In the genomic region with DNA sequence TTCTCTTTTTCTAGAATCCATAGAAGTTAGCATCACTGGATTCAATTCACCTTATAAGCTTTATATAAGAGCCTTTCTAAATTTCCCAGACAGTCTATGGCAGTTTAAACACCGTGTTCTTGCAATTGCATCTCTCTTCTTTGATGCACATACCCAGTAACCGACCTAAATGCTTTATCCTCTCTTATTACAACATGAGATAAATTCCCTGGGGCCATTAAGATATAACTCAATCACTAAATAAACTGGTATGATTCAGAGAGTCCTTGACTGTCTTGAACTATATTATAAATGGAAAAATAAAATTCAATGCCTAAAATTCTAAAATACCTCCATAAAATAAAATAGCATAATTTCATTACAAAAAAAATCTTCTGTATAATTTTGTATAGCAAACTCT, we compare ENCODE assay signal across 25 cellular contexts.
DNase-seq lines count a peak whose midpoint lies in the region; ATAC-seq and TF ChIP-seq lines count a peak whose summit lies in the region.
"Had no signal": no experiment of that assay in that cellular context is flagged by ENCODE, and none has a peak within 500 bp of the region (broad histone marks: within the 10 kb centered on the region; RNA-seq: fewer than 3 reads in every experiment).

No MANE protein-coding gene starts in this region.

- H3F3A ChIP-seq in SK-N-SH (replicated peaks; ENCODE audit: insufficient read depth) (no peaks in the 10 kb centered on the region), neural progenitor cell (ENCODE audit: low read depth) (no peaks in the 10 kb centered on the region)

- no peak for DNase-seq in SK-N-SH
- peak; percentile 59 for DNase-seq in NCI-H226
- peak; percentile 8 for DNase-seq in RPMI7951 (ENCODE audit: low read depth)
- no peak for DNase-seq in neural progenitor cell (ENCODE audit: low spot score)
- DNase-seq in right atrium auricular region (ENCODE audit: low spot score): no peak
- DNase-seq in T-helper 9 cell: no peak
- DNase-seq: 8988T; ACHN; AML-193; BE2C; CD4-positive, alpha-beta T cell; CD8-positive, alpha-beta memory T cell; DMS 273 treated with DMSO at 0.1 percent for 48 hours; DMS79; EL; GDM1; GOT3; HFFc6 had no signal

- no peaks in the 10 kb centered on the region for H4K20me1 ChIP-seq in SK-N-SH (ENCODE audit: insufficient read depth)
- no peaks in the 10 kb centered on the region for H4K20me1 ChIP-seq in neural progenitor cell (ENCODE audit: low read depth)
- H4K20me1 ChIP-seq: BLaER1 treated with 17β-estradiol and CSF1 and Interleukin-3, amounts not matched to agents 10 nM and 100 nM had no signal

- H3K27me3 ChIP-seq in SK-N-SH (ENCODE audit: insufficient read depth) (no peaks in the 10 kb centered on the region), neural progenitor cell (no peaks in the 10 kb centered on the region), right atrium auricular region (no peaks in the 10 kb centered on the region)
- H3K27me3 ChIP-seq: BE2C; BLaER1 treated with 17β-estradiol and CSF1 and Interleukin-3, amounts not matched to agents 10 nM and 100 nM had no signal

- no peaks in the 10 kb centered on the region for H3K9me3 ChIP-seq in SK-N-SH
- peaks cover 5% of the 10 kb centered on the region for H3K9me3 ChIP-seq in neural progenitor cell (ENCODE audit: low read depth)
- H3K9me3 ChIP-seq in right atrium auricular region: peaks cover 5 to 20% of the 10 kb centered on the region in 2 donors
- H3K9me3 ChIP-seq: BE2C, HAP-1 had no signal

- H3K36me3 Mint-ChIP-seq in neural progenitor cell: no peaks in the 10 kb centered on the region
- H3K36me3 Mint-ChIP-seq: CD14-positive monocyte; CD8-positive, alpha-beta memory T cell had no signal

- peaks cover 28% of the 10 kb centered on the region for H3K4me1 Mint-ChIP-seq in neural progenitor cell
- H3K4me1 Mint-ChIP-seq: CD14-positive monocyte; CD8-positive, alpha-beta memory T cell had no signal

- peaks cover 13% of the 10 kb centered on the region for H3K9me3 Mint-ChIP-seq in neural progenitor cell
- H3K9me3 Mint-ChIP-seq: CD4-positive, alpha-beta T cell had no signal

- H2AFZ ChIP-seq in SK-N-SH (ENCODE audit: low read depth): no peak overlapping the region
- no peak overlapping the region for H2AFZ ChIP-seq in neural progenitor cell (replicated peaks)

- ATAC-seq in SK-N-SH treated with all-trans-retinoic acid at 6 μM for 48 hours (no peak), HG03457 (IDR thresholded peaks at IDR 0.05; ENCODE audit: unreplicated experiment) (no peak)
- ATAC-seq: A549, GM12878 had no signal

- no peaks in the 10 kb centered on the region for H3K36me3 ChIP-seq in SK-N-SH (replicated peaks in 1 of 2; ENCODE audit: control insufficient read depth in 1 of 2, insufficient read depth in 2 of 2, low read length in 1 of 2)
- no peaks in the 10 kb centered on the region for H3K36me3 ChIP-seq in neural progenitor cell
- H3K36me3 ChIP-seq in right atrium auricular region: no peaks in the 10 kb centered on the region
- H3K36me3 ChIP-seq: BE2C; BLaER1 treated with 17β-estradiol and CSF1 and Interleukin-3, amounts not matched to agents 10 nM and 100 nM; HAP-1 had no signal

- no peaks in the 10 kb centered on the region for H3K27me3 Mint-ChIP-seq in neural progenitor cell (ENCODE audit: insufficient read depth, low read depth)

- H3K4me2 ChIP-seq in SK-N-SH (no peak overlapping the region), neural progenitor cell (no peak overlapping the region)
- H3K4me2 ChIP-seq: A549; BLaER1 treated with 17β-estradiol and CSF1 and Interleukin-3, amounts not matched to agents 10 nM and 100 nM had no signal

- H3K4me3 ChIP-seq in SK-N-SH (ENCODE audit: low read depth in 2 of 2, low read length in 1 of 2) (no peak overlapping the region), neural progenitor cell (no peak overlapping the region), right atrium auricular region (no peak overlapping the region)
- H3K4me3 ChIP-seq: A549; BLaER1 treated with 17β-estradiol and CSF1 and Interleukin-3, amounts not matched to agents 10 nM and 100 nM; GM12878; HAP-1 had no signal

- no peak for TF ChIP-seq RAD21 in SK-N-SH (IDR thresholded peaks at IDR 0.05; ENCODE audit: low read length)

- TF ChIP-seq EP300 in SK-N-SH (IDR thresholded peaks at IDR 0.05; ENCODE audit: borderline replicate concordance in 1 of 2, low read depth in 1 of 2, low read length in 1 of 2): no peak

- TF ChIP-seq CTCF in SK-N-SH (IDR thresholded peaks at IDR 0.05) (no peak), neural progenitor cell (IDR thresholded peaks at IDR 0.05) (no peak), right atrium auricular region (IDR thresholded peaks at IDR 0.05) (no peak)

- WGBS in SK-N-SH (ENCODE audit: low lambda C conversion rate): 15% methylated on average over 2 of the region's 2 CpGs

- no peak overlapping the region for H3K4me3 Mint-ChIP-seq in neural progenitor cell
- H3K4me3 Mint-ChIP-seq: CD14-positive monocyte; CD4-positive, alpha-beta T cell; CD8-positive, alpha-beta memory T cell; HFFc6 had no signal

- CTCF ChIA-PET in SK-N-SH (lab: Yijun Ruan, JAX): no interaction called here

- peaks cover 0 to 9% of the 10 kb centered on the region in 2 experiments; a peak in 2 of 4 replicates for H3K4me1 ChIP-seq in SK-N-SH (ENCODE audit: control insufficient read depth in 1 of 2, insufficient read depth in 2 of 2, low read depth in 1 of 2, low read length in 1 of 2)
- H3K4me1 ChIP-seq in neural progenitor cell: peaks cover 21% of the 10 kb centered on the region
- H3K4me1 ChIP-seq in right atrium auricular region: no peaks in the 10 kb centered on the region
- H3K4me1 ChIP-seq: HAP-1 had no signal

- no peaks in the 10 kb centered on the region for H3K9me2 ChIP-seq in SK-N-SH

- H3K27ac ChIP-seq in SK-N-SH (ENCODE audit: low read depth in 2 of 2, low read length in 1 of 2): no peak overlapping the region
- H3K27ac ChIP-seq in neural progenitor cell: no peak overlapping the region
- no peak overlapping the region for H3K27ac ChIP-seq in right atrium auricular region
- H3K27ac ChIP-seq: A549; BLaER1 treated with 17β-estradiol and CSF1 and Interleukin-3, amounts not matched to agents 10 nM and 100 nM had no signal

- POLR2A ChIA-PET in SK-N-SH (lab: Yijun Ruan, JAX): no interaction called here

- H3K27ac Mint-ChIP-seq in neural progenitor cell: peak overlapping the region; percentile 65
- H3K27ac Mint-ChIP-seq: CD14-positive monocyte; CD4-positive, alpha-beta T cell; CD8-positive, alpha-beta memory T cell; HFFc6 had no signal

- H3K79me2 ChIP-seq in SK-N-SH (ENCODE audit: insufficient read depth) (no peaks in the 10 kb centered on the region), neural progenitor cell (ENCODE audit: low read depth) (no peaks in the 10 kb centered on the region)

- no peak overlapping the region for H3K9ac ChIP-seq in SK-N-SH
- H3K9ac ChIP-seq in neural progenitor cell: no peak overlapping the region
- H3K9ac ChIP-seq: BLaER1 treated with 17β-estradiol and CSF1 and Interleukin-3, amounts not matched to agents 10 nM and 100 nM had no signal

TF ChIP-seq in SK-N-SH treated with all-trans-retinoic acid at 6 μM for 48 hours, 23 proteins besides CTCF, POLR2A, EP300 and RAD21:
- peak; percentile 57 for TF ChIP-seq ISL1 (CRISPR knock-in tag; IDR thresholded peaks at IDR 0.05)
- TF ChIP-seq ZNF565 (CRISPR knock-in tag; conservative IDR thresholded peaks at IDR 0.05; ENCODE audit: low read depth): no peak
- no peak for TF ChIP-seq RARB (CRISPR knock-in tag; IDR thresholded peaks at IDR 0.05)

TF ChIP-seq in SK-N-SH, 30 proteins besides CTCF, POLR2A, EP300 and RAD21:
- no peak for TF ChIP-seq YY1 (IDR thresholded peaks at IDR 0.05; ENCODE audit: low read depth)

Comparison
In these comparisons a context has a peak if more than half of its experiments do, and no peak if none do; other contexts are left out.
1. DNase-seq: peak in NCI-H226 (single experiment) and RPMI7951 (single experiment); none in SK-N-SH (single experiment), neural progenitor cell (single experiment), right atrium auricular region (single experiment) and T-helper 9 cell (single experiment).